In the genomic region with DNA sequence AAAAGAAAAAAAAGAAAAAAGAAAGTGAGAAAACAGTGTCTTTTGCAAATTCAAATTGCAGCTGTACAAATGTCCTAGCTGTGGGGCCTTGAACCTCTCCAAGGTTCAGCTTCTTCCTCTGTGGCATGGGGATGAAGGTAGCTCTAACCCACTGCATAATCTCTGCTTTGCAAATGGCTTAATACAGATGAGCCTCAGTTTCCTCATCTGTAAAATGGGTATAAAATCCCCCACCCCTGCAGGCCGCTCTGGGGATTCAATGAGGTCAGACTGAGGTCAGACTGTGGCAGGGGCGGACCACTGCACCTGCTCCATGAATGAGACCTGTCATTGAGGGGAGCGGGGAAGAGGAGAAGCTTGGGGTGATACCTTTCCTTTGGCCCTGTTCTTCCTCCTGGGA, we compare ENCODE assay signal across 3 cellular contexts.
TF ChIP-seq lines count a peak whose summit lies in the region.

No MANE protein-coding gene starts in this region.

TF ChIP-seq in A549, 52 proteins besides CTCF, POLR2A, EP300 and RAD21:
- TF ChIP-seq KDM1A (IDR thresholded peaks at IDR 0.05; ENCODE audit: low read depth) (peak; percentile 89; the same call in 1 of the 2 replicates), ZC3H11A (IDR thresholded peaks at IDR 0.05) (no peak), RCOR1 (IDR thresholded peaks at IDR 0.05; ENCODE audit: low read depth, low read length) (peak; percentile 63; the same call in 1 of the 2 replicates)
TF ChIP-seq in A549: peak in this region for 2.

TF ChIP-seq in HEK293, 187 proteins besides CTCF, POLR2A, EP300 and RAD21 (continues in another document):
- TF ChIP-seq ZNF549 (tag by site-specific recombination; IDR thresholded peaks at IDR 0.05) (no peak), ZFP37 (tag by site-specific recombination; IDR thresholded peaks at IDR 0.05) (no peak), ZNF155 (tag by site-specific recombination; IDR thresholded peaks at IDR 0.05) (no peak), ZNF837 (tag by site-specific recombination; IDR thresholded peaks at IDR 0.05) (no peak), ZNF302 (tag by site-specific recombination; IDR thresholded peaks at IDR 0.05; ENCODE audit: low read depth) (no peak), ZNF274 (IDR thresholded peaks at IDR 0.05; ENCODE audit: low read length) (no peak), ZNF274 (tag by site-specific recombination; IDR thresholded peaks at IDR 0.05; ENCODE audit: borderline replicate concordance) (no peak), ZNF24 (tag by site-specific recombination; IDR thresholded peaks at IDR 0.05) (peak; percentile 69; the same call in 1 of the 2 replicates), ZNF10 (tag by site-specific recombination; IDR thresholded peaks at IDR 0.05) (no peak), ZNF248 (tag by site-specific recombination; IDR thresholded peaks at IDR 0.05) (no peak), ZNF221 (tag by site-specific recombination; IDR thresholded peaks at IDR 0.05; ENCODE audit: borderline replicate concordance) (no peak), ZIC2 (tag by site-specific recombination; IDR thresholded peaks at IDR 0.05) (no peak), HOXC10 (CRISPR knock-in tag; IDR thresholded peaks at IDR 0.05) (no peak), ZNF843 (tag by site-specific recombination; IDR thresholded peaks at IDR 0.05) (no peak), IKZF3 (tag by site-specific recombination; IDR thresholded peaks at IDR 0.05) (no peak), KLF8 (tag by site-specific recombination; IDR thresholded peaks at IDR 0.05) (peak; percentile 73; the same call in 1 of the 2 replicates), ZNF629 (tag by site-specific recombination; IDR thresholded peaks at IDR 0.05) (0 out of 2 replicates have a peak, but pooled peaks have one; percentile 13), ZNF501 (tag by site-specific recombination; IDR thresholded peaks at IDR 0.05) (no peak; the same call in 1 of the 2 replicates), ZNF239 (tag by site-specific recombination; IDR thresholded peaks at IDR 0.05) (no peak), SALL2 (tag by site-specific recombination; IDR thresholded peaks at IDR 0.05; ENCODE audit: borderline replicate concordance) (no peak)
- TF ChIP-seq, protein P1, sequence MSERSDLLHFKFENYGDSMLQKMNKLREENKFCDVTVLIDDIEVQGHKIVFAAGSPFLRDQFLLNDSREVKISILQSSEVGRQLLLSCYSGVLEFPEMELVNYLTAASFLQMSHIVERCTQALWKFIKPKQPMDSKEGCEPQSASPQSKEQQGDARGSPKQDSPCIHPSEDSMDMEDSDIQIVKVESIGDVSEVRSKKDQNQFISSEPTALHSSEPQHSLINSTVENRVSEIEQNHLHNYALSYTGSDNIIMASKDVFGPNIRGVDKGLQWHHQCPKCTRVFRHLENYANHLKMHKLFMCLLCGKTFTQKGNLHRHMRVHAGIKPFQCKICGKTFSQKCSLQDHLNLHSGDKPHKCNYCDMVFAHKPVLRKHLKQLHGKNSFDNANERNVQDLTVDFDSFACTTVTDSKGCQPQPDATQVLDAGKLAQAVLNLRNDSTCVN (tag by site-specific recombination; optimal IDR thresholded peaks at IDR 0.05) = no peak
- TF ChIP-seq, protein P2, sequence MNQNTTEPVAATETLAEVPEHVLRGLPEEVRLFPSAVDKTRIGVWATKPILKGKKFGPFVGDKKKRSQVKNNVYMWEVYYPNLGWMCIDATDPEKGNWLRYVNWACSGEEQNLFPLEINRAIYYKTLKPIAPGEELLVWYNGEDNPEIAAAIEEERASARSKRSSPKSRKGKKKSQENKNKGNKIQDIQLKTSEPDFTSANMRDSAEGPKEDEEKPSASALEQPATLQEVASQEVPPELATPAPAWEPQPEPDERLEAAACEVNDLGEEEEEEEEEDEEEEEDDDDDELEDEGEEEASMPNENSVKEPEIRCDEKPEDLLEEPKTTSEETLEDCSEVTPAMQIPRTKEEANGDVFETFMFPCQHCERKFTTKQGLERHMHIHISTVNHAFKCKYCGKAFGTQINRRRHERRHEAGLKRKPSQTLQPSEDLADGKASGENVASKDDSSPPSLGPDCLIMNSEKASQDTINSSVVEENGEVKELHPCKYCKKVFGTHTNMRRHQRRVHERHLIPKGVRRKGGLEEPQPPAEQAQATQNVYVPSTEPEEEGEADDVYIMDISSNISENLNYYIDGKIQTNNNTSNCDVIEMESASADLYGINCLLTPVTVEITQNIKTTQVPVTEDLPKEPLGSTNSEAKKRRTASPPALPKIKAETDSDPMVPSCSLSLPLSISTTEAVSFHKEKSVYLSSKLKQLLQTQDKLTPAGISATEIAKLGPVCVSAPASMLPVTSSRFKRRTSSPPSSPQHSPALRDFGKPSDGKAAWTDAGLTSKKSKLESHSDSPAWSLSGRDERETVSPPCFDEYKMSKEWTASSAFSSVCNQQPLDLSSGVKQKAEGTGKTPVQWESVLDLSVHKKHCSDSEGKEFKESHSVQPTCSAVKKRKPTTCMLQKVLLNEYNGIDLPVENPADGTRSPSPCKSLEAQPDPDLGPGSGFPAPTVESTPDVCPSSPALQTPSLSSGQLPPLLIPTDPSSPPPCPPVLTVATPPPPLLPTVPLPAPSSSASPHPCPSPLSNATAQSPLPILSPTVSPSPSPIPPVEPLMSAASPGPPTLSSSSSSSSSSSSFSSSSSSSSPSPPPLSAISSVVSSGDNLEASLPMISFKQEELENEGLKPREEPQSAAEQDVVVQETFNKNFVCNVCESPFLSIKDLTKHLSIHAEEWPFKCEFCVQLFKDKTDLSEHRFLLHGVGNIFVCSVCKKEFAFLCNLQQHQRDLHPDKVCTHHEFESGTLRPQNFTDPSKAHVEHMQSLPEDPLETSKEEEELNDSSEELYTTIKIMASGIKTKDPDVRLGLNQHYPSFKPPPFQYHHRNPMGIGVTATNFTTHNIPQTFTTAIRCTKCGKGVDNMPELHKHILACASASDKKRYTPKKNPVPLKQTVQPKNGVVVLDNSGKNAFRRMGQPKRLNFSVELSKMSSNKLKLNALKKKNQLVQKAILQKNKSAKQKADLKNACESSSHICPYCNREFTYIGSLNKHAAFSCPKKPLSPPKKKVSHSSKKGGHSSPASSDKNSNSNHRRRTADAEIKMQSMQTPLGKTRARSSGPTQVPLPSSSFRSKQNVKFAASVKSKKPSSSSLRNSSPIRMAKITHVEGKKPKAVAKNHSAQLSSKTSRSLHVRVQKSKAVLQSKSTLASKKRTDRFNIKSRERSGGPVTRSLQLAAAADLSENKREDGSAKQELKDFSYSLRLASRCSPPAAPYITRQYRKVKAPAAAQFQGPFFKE (tag by site-specific recombination; IDR thresholded peaks at IDR 0.05; ENCODE audit: borderline replicate concordance) = no peak
- TF ChIP-seq, protein P3, sequence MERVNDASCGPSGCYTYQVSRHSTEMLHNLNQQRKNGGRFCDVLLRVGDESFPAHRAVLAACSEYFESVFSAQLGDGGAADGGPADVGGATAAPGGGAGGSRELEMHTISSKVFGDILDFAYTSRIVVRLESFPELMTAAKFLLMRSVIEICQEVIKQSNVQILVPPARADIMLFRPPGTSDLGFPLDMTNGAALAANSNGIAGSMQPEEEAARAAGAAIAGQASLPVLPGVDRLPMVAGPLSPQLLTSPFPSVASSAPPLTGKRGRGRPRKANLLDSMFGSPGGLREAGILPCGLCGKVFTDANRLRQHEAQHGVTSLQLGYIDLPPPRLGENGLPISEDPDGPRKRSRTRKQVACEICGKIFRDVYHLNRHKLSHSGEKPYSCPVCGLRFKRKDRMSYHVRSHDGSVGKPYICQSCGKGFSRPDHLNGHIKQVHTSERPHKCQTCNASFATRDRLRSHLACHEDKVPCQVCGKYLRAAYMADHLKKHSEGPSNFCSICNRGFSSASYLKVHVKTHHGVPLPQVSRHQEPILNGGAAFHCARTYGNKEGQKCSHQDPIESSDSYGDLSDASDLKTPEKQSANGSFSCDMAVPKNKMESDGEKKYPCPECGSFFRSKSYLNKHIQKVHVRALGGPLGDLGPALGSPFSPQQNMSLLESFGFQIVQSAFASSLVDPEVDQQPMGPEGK (tag by site-specific recombination; IDR thresholded peaks at IDR 0.05) = no peak

TF ChIP-seq in K562, 482 proteins besides CTCF, POLR2A, EP300 and RAD21:
- TF ChIP-seq, protein P4, sequence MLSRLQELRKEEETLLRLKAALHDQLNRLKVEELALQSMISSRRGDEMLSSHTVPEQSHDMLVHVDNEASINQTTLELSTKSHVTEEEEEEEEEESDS (CRISPR knock-in tag; IDR thresholded peaks at IDR 0.05) = no peak
- TF ChIP-seq, protein P5, sequence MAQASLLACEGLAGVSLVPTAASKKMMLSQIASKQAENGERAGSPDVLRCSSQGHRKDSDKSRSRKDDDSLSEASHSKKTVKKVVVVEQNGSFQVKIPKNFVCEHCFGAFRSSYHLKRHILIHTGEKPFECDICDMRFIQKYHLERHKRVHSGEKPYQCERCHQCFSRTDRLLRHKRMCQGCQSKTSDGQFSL (CRISPR knock-in tag; IDR thresholded peaks at IDR 0.05) = peak; percentile 92
- TF ChIP-seq, protein P5 (tag; IDR thresholded peaks at IDR 0.05) = peak in 1 of 2 experiments; percentile 83; a peak in 2 of 4 replicates
- TF ChIP-seq ADNP (tag; IDR thresholded peaks at IDR 0.05) (peak; percentile 95), DNMT1 (IDR thresholded peaks at IDR 0.05) (no peak), HDAC2 (IDR thresholded peaks at IDR 0.05) (peak; percentile 86), HNRNPH1 (optimal IDR thresholded peaks at IDR 0.05; ENCODE audit: low read depth, low read length) (no peak), CBX1 (IDR thresholded peaks at IDR 0.05; ENCODE audit: low read depth) (peak; percentile 63; the same call in 1 of the 2 replicates), PHTF2 (CRISPR knock-in tag; IDR thresholded peaks at IDR 0.05) (no peak), SMARCA5 (IDR thresholded peaks at IDR 0.05) (peak; percentile 87), RBM25 (IDR thresholded peaks at IDR 0.05; ENCODE audit: low read depth, low read length, severe bottlenecking) (peak; percentile 89), TCF7 (IDR thresholded peaks at IDR 0.05; ENCODE audit: borderline replicate concordance) (no peak), PTRF (tag; IDR thresholded peaks at IDR 0.05) (no peak), MAFK (IDR thresholded peaks at IDR 0.05; ENCODE audit: low read length) (no peak), CEBPB (tag; IDR thresholded peaks at IDR 0.05) (no peak), TEAD2 (tag; IDR thresholded peaks at IDR 0.05) (no peak), RCOR1 (IDR thresholded peaks at IDR 0.05; ENCODE audit: borderline replicate concordance in 1 of 2, low read depth in 2 of 2, low read length in 2 of 2) (peak; percentile 58 to 82; a peak in 3 of 4 replicates), BCOR (IDR thresholded peaks at IDR 0.05) (peak; percentile 98), CBX3 (IDR thresholded peaks at IDR 0.05; ENCODE audit: borderline replicate concordance in 1 of 2, low read length in 2 of 2) (peak in 1 of 2 experiments; percentile 56; a peak in 1 of 3 replicates), ZNF134 (CRISPR knock-in tag; conservative IDR thresholded peaks at IDR 0.05) (no peak), CHD4 (IDR thresholded peaks at IDR 0.05; ENCODE audit: insufficient read depth, insufficient replicate concordance, low read depth, low read length, poor library complexity, severe bottlenecking) (peak; percentile 79), KDM1A (IDR thresholded peaks at IDR 0.05) (peak; percentile 75 to 88), PTBP1 (IDR thresholded peaks at IDR 0.05; ENCODE audit: low read depth, low read length) (0 out of 2 replicates have a peak, but pooled peaks have one; percentile 32), NFIC (IDR thresholded peaks at IDR 0.05) (no peak), RAD51 (IDR thresholded peaks at IDR 0.05; ENCODE audit: borderline replicate concordance, low read depth) (no peak)
- TF ChIP-seq, protein P6, sequence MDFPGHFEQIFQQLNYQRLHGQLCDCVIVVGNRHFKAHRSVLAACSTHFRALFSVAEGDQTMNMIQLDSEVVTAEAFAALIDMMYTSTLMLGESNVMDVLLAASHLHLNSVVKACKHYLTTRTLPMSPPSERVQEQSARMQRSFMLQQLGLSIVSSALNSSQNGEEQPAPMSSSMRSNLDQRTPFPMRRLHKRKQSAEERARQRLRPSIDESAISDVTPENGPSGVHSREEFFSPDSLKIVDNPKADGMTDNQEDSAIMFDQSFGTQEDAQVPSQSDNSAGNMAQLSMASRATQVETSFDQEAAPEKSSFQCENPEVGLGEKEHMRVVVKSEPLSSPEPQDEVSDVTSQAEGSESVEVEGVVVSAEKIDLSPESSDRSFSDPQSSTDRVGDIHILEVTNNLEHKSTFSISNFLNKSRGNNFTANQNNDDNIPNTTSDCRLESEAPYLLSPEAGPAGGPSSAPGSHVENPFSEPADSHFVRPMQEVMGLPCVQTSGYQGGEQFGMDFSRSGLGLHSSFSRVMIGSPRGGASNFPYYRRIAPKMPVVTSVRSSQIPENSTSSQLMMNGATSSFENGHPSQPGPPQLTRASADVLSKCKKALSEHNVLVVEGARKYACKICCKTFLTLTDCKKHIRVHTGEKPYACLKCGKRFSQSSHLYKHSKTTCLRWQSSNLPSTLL (IDR thresholded peaks at IDR 0.05) = no peak
